Comparison of ENCODE assay signal across 14 cellular contexts in the genomic region with DNA sequence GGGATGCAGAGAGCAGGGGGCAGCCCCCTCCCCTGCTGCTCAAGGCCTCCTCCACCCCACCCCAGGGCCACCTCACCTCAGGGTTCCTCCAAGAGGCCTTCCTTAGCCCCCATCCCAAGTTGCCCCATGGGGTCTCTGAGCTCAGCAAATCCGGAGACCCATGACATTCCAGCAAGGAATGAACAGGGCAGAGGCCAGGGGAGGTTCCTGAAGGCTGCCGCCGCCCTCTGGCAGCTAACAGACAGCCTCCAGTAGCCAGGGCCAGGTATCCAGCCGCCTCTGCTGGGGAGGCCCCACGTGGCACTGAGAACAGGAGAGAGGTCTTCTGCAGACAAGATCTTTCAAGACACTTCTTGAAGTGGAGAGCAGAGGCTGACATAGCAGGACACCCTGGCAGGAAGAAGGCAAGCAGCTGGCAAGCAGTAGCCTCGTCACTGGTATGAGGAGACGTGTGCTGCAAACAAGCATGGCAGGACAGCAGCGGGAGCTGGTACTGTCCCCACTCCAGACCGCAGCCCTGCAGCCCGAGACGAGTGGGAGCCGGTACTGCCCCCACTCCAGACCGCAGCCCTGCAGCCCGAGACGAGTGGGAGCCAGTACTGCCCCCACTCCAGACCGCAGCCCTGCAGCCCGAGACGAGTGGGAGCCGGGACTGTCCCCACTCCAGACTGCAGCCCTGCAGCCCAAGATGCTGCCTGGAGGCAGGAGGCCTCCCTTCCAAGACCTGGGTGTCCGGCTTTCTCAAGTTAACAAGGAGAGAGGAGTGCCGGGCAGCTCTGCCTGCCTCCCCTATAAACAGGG.
"Had no signal": no experiment of that assay in that cellular context is flagged by ENCODE, and none has a peak within 500 bp of the region (broad histone marks: within the 10 kb centered on the region; RNA-seq: fewer than 3 reads in every experiment).

No MANE protein-coding gene starts in this region.

- H3K27ac Mint-ChIP-seq: dendritic cell treated with granulocyte-macrophage colony-stimulating factor and Interleukin-4, amounts not matched to agents 40 ng/mL and 50 ng/mL, for 4 days; natural killer cell treated with Interleukin-12 subunit alpha and Interleukin-12 subunit beta and Interleukin-15 and Interleukin-18, amount 100 ng/mL, for 72 hours had no signal

- DNase-seq: activated CD4-positive, alpha-beta T cell treated with anti-CD3 and anti-CD28 coated beads, Interleukin-2, amount 50 U/mL, for 1 hour; activated CD4-positive, CD25-positive, alpha-beta regulatory T cell; amygdala; cerebellar nuclear complex; erythroblast; hypothalamus; mammary epithelial cell; small intestine; T-helper 2 cell had no signal

- H3K4me3 Mint-ChIP-seq: brain; dendritic cell treated with granulocyte-macrophage colony-stimulating factor and Interleukin-4, amounts not matched to agents 40 ng/mL and 50 ng/mL, for 4 days; natural killer cell treated with Interleukin-12 subunit alpha and Interleukin-12 subunit beta and Interleukin-15 and Interleukin-18, amount 100 ng/mL, for 72 hours had no signal

- H3K36me3 Mint-ChIP-seq: activated naive CD4-positive, alpha-beta T cell treated with anti-CD3 and anti-CD28 coated beads, Interleukin-2, amount 50 U/mL, for 72 hours; brain; natural killer cell treated with Interleukin-12 subunit alpha and Interleukin-12 subunit beta and Interleukin-15 and Interleukin-18, amount 100 ng/mL, for 72 hours had no signal

- H3K9ac ChIP-seq: parathyroid adenoma had no signal

- H3K79me2 ChIP-seq: parathyroid adenoma had no signal

- H3K9me3 Mint-ChIP-seq: activated naive CD4-positive, alpha-beta T cell treated with anti-CD3 and anti-CD28 coated beads, Interleukin-2, amount 50 U/mL, for 72 hours; brain; dendritic cell treated with granulocyte-macrophage colony-stimulating factor and Interleukin-4, amounts not matched to agents 40 ng/mL and 50 ng/mL, for 4 days; natural killer cell treated with Interleukin-12 subunit alpha and Interleukin-12 subunit beta and Interleukin-15 and Interleukin-18, amount 100 ng/mL, for 72 hours had no signal

- H3K27me3 Mint-ChIP-seq: brain had no signal

- H3K27ac ChIP-seq: parathyroid adenoma had no signal

- H3K4me1 ChIP-seq: parathyroid adenoma had no signal
